In genomic region chr2:8170954-8171353, GRCh38 we compare ENCODE assay signal across 22 cellular contexts.
"Had no signal": no experiment of that assay in that cellular context is flagged by ENCODE, and none has a peak within 500 bp of the region (broad histone marks: within the 10 kb centered on the region; RNA-seq: fewer than 3 reads in every experiment).

No MANE protein-coding gene starts in this region.

- H3K27me3 ChIP-seq: body of pancreas, foreskin keratinocyte, neutrophil, testis had no signal

- H3K4me1 ChIP-seq: foreskin keratinocyte, testis had no signal

- H3K4me3 Mint-ChIP-seq: activated CD8-positive, alpha-beta T cell treated with anti-CD3 and anti-CD28 coated beads, Interleukin-2, amount 10 ng/mL, durations not matched to agents 7 days and 5 days; activated naive CD8-positive, alpha-beta T cell treated with anti-CD3 and anti-CD28 coated beads, Interleukin-2, amount 50 U/mL, for 24 hours; activated T-helper 1 cell treated with anti-CD3 and anti-CD28 coated beads, Interleukin-12 subunit alpha, Interleukin-12 subunit beta, Interleukin-2, Interleukin-4 antibody, amounts not matched to agents 30 ng/mL and 10 ng/mL and 1 ng/mL, durations not matched to agents 14 hours and 24 hours and 36 hours; dendritic cell treated with granulocyte-macrophage colony-stimulating factor and Interleukin-4, amounts not matched to agents 40 ng/mL and 50 ng/mL, for 4 days; naive thymus-derived CD4-positive, alpha-beta T cell; type B pancreatic cell had no signal

- H3K27ac Mint-ChIP-seq: activated CD8-positive, alpha-beta T cell treated with anti-CD3 and anti-CD28 coated beads, Interleukin-2, amount 10 ng/mL, durations not matched to agents 7 days and 5 days; activated naive CD8-positive, alpha-beta T cell treated with anti-CD3 and anti-CD28 coated beads, Interleukin-2, amount 50 U/mL, for 24 hours; activated T-helper 1 cell treated with anti-CD3 and anti-CD28 coated beads, Interleukin-12 subunit alpha, Interleukin-12 subunit beta, Interleukin-2, Interleukin-4 antibody, amounts not matched to agents 30 ng/mL and 10 ng/mL and 1 ng/mL, durations not matched to agents 14 hours and 24 hours and 36 hours; dendritic cell treated with granulocyte-macrophage colony-stimulating factor and Interleukin-4, amounts not matched to agents 40 ng/mL and 50 ng/mL, for 4 days; naive thymus-derived CD4-positive, alpha-beta T cell; type B pancreatic cell had no signal

- H3K4me3 ChIP-seq: body of pancreas, lung, testis had no signal

- H3K27ac ChIP-seq: body of pancreas, foreskin keratinocyte, neutrophil, testis had no signal

- H3K9me3 ChIP-seq: body of pancreas, neutrophil, testis had no signal

- H3K27me3 Mint-ChIP-seq: dendritic cell treated with granulocyte-macrophage colony-stimulating factor and Interleukin-4, amounts not matched to agents 40 ng/mL and 50 ng/mL, for 4 days had no signal

- H3K9me3 Mint-ChIP-seq: dendritic cell treated with granulocyte-macrophage colony-stimulating factor and Interleukin-4, amounts not matched to agents 40 ng/mL and 50 ng/mL, for 4 days had no signal

- H3K36me3 ChIP-seq: neutrophil had no signal

- ATAC-seq: activated CD8-positive, alpha-beta T cell treated with anti-CD3 and anti-CD28 coated beads, Interleukin-2, amount 10 ng/mL, durations not matched to agents 7 days and 5 days; activated naive CD8-positive, alpha-beta T cell treated with anti-CD3 and anti-CD28 coated beads, Interleukin-2, amount 50 U/mL, for 24 hours; body of pancreas; foreskin keratinocyte; naive thymus-derived CD4-positive, alpha-beta T cell had no signal

- DNase-seq: activated CD4-positive, alpha-beta T cell treated with anti-CD3 and anti-CD28 coated beads for 1 hour; activated CD4-positive, alpha-beta T cell treated with anti-CD3 and anti-CD28 coated beads, Interleukin-2, amount 50 U/mL, for 1 hour; activated CD8-positive, alpha-beta T cell treated with anti-CD3 and anti-CD28 coated beads, Interleukin-2, amount 10 ng/mL, durations not matched to agents 7 days and 5 days; activated gamma-delta T cell; activated naive CD4-positive, alpha-beta T cell treated with anti-CD3 and anti-CD28 coated beads, Interleukin-2, amount 50 U/mL, for 16 hours; activated naive CD8-positive, alpha-beta T cell treated with anti-CD3 and anti-CD28 coated beads, Interleukin-2, amount 50 U/mL, for 24 hours; body of pancreas; effector CD4-positive, alpha-beta T cell; foreskin keratinocyte; kidney; naive thymus-derived CD4-positive, alpha-beta T cell; stimulated activated CD4-positive, alpha-beta T cell treated with anti-CD3 and anti-CD28 coated beads, Interleukin-2, amount 100 ng/mL, for 48 hours; stimulated activated CD8-positive, alpha-beta memory T cell treated with anti-CD3 and anti-CD28 coated beads, Interleukin-4, amount 100 ng/mL, for 48 hours; stimulated activated naive CD4-positive, alpha-beta T cell; T-helper 1 cell; T-helper 9 cell; testis had no signal
